ENCODE assay signal across 9 cellular contexts in the genomic region with DNA sequence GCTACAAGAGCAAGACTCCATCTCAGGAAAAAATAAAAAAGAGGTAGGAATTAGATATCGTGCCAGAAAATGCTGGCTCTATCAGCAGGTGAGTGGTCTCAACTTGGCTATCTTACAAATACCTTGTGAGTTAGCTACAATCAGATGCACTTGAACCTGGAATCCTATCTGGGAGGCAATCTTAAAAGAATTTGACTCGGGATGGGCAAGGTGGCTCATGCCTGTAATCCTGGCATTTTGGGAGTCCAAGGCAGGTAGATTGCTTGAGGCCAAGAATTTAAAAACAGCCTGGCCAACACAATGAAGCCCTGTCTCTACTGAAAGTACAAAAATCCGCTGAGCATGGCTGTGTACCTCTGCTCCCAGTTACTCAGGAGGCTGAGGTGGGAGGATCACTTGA. TPM values are rescaled to one million over a fixed set of nuclear protein-coding genes. Genes with fewer than 3 reads are reported as not detected.
"Had no signal": no experiment of that assay in that cellular context is flagged by ENCODE, and none has a peak within 500 bp of the region (broad histone marks: within the 10 kb centered on the region; RNA-seq: fewer than 3 reads in every experiment).

No MANE protein-coding gene starts in this region.

- FAIRE-seq: G401.6, GM12878, GM12891, GM12892, GM18507, GM19239 had no signal

- ATAC-seq: GM12878 had no signal

- H3K4me3 ChIP-seq: GM12878 had no signal

- DNase-seq: GDM1, GF-D8 had no signal

RNA-seq across cellular contexts. Expression of a gene that starts 29.4 kb away (rescaled TPM):
- total RNA-seq: G401 had no signal

RNA-seq across cellular contexts. Expression of a gene that starts 42.5 kb away (rescaled TPM):
- total RNA-seq: G401, GM12878 had no signal
- polyA plus RNA-seq: GM12878 had no signal

RNA-seq across cellular contexts. Expression of a gene that starts 48.2 kb away (rescaled TPM):
- total RNA-seq: G401 had no signal
